8 cellular contexts compared by ENCODE assay signal in genomic region chr6:84227044-84227433, GRCh38. TPM values are rescaled to one million over a fixed set of nuclear protein-coding genes. Genes with fewer than 3 reads are reported as not detected.
DNase-seq lines count a peak whose midpoint lies in the region; ATAC-seq, FAIRE-seq and TF ChIP-seq lines count a peak whose summit lies in the region.

No MANE protein-coding gene starts in this region.

- TF ChIP-seq CTCF in GM12865 (IDR thresholded peaks at IDR 0.05; ENCODE audit: insufficient read depth, low read depth, low read length, missing control alignments) (no peak), HFFc6 (IDR thresholded peaks at IDR 0.05) (no peak), foreskin keratinocyte (conservative IDR thresholded peaks at IDR 0.05) (no peak), prostate gland (IDR thresholded peaks at IDR 0.05) (no peak)

- CTCF ChIA-PET in T-cell (lab: Charles Lee), result interaction anchor here in 1 of 2 donors (1.3 to 2.4 kb wide), 3 partner anchors 10 to 1160 kb away, joined by 3 to 26 read pairs (median 14); partner anchors contain the start of genes CYB5R4, DOP1A and UBE3D

- H3K27ac ChIP-seq in foreskin keratinocyte (peak overlapping the region; percentile 50), prostate gland (peak overlapping the region; percentile 83 to 85)

- TF ChIP-seq POLR2A in prostate gland (IDR thresholded peaks at IDR 0.05) (no peak), GM12892 (IDR thresholded peaks at IDR 0.05; ENCODE audit: low read depth, low read length) (no peak)

- peaks cover 3% of the 10 kb centered on the region for H3K27me3 Mint-ChIP-seq in HFFc6 (ENCODE audit: insufficient read depth)
- H3K27me3 Mint-ChIP-seq in T-cell, result peaks cover 5% of the 10 kb centered on the region in 2 donors

- POLR2A ChIA-PET in T-cell (lab: Charles Lee), result interaction anchor here in 1 of 2 donors (0.5 to 0.9 kb wide), 2 partner anchors 1365 to 1451 kb away, joined by 3 read pairs; no protein-coding TSS in a partner anchor

- H3K4me3 Mint-ChIP-seq in HFFc6, result peak overlapping the region; percentile 94
- peak overlapping the region; percentile 89 to 96 (median 96) for H3K4me3 Mint-ChIP-seq in T-cell

- intact Hi-C loops in prostate gland (cut with DNase I), result no loop called here

- FAIRE-seq in GM12892 (lab: Jason Lieb, UNC), result no peak

- no peaks in the 10 kb centered on the region for H3K9me3 ChIP-seq in prostate gland

- peaks cover 29% of the 10 kb centered on the region for H3K4me1 Mint-ChIP-seq in HFFc6 (ENCODE audit: low read depth)
- H3K4me1 Mint-ChIP-seq in T-cell, result peaks cover 21 to 36% (median 22%) of the 10 kb centered on the region in 3 donors

- ATAC-seq in T-cell (replicated peaks in 1 of 4) (peak in 1 of 4 experiments; percentile 1), foreskin keratinocyte (peak; percentile 1), GM18873 (IDR thresholded peaks at IDR 0.05; ENCODE audit: low FRiP score, unreplicated experiment) (no peak)

- H3K36me3 Mint-ChIP-seq in HFFc6 (ENCODE audit: low read depth), result no peaks in the 10 kb centered on the region
- peaks cover 3% of the 10 kb centered on the region for H3K36me3 Mint-ChIP-seq in T-cell

- H3K4me1 ChIP-seq in foreskin keratinocyte, result peaks cover 4% of the 10 kb centered on the region
- no peaks in the 10 kb centered on the region for H3K4me1 ChIP-seq in prostate gland (replicated peaks)

- peak overlapping the region; percentile 66 for H3K4me3 ChIP-seq in GM12865 (ENCODE audit: low read depth, low read length)
- H3K4me3 ChIP-seq in prostate gland, result peak overlapping the region; percentile 63 to 71

- H3K9me3 Mint-ChIP-seq in HFFc6, result no peaks in the 10 kb centered on the region
- H3K9me3 Mint-ChIP-seq in T-cell, result no peaks in the 10 kb centered on the region

- H3K36me3 ChIP-seq in prostate gland, result no peaks in the 10 kb centered on the region

- H3K27ac Mint-ChIP-seq in HFFc6 (peak overlapping the region; percentile 81), T-cell (peak overlapping the region; percentile 94 to 97)

- WGBS in prostate gland, result 3% methylated on average over 14 of the region's 14 CpGs

- DNase-seq in GM12865 (ENCODE audit: low read depth), result peak; percentile 21
- no peak for DNase-seq in HFFc6
- peak in 3 of 34 experiments; percentile 0 to 7 (median 4) for DNase-seq in T-cell
- DNase-seq in foreskin keratinocyte, result peak in 1 of 2 donors; percentile 8
- no peak for DNase-seq in prostate gland (ENCODE audit: low spot score)
- no peak for DNase-seq in GM12892 (ENCODE audit: insufficient read length)
- DNase-seq in SKM-1 treated with dmso at 0.1 percent for 144 hours (lab: John Stamatoyannopoulos, UW; ENCODE audit: unreplicated experiment), result no peak

- H3K27me3 ChIP-seq in foreskin keratinocyte (peaks cover 3% of the 10 kb centered on the region), prostate gland (replicated peaks; ENCODE audit: insufficient read depth) (no peaks in the 10 kb centered on the region)

RNA-seq across cellular contexts. Expression of gene CEP162, which starts 0.4 kb away (rescaled TPM):
- 1 to 10 TPM; 2.1 to 3.7 (median 3.1) TPM for total RNA-seq in HFFc6 (2021; fragmentation: NEBNext Ultra II Directional; extraction: Animal tissue kit (Norgen Biotek cat#: 25700))
- total RNA-seq in T-cell (1 to 10 TPM; 7.4 to 9.8 (median 7.6) TPM), foreskin keratinocyte (4.8 and 5.2 TPM in 2 replicates), prostate gland (10 to 100 TPM in 1 of 2 donors, 1 to 10 TPM in 1; 4.5 to 13.1 TPM)
- polyA plus RNA-seq in foreskin keratinocyte, result 2.0 and 2.1 TPM in 2 replicates
- polyA plus RNA-seq in GM12892 (2012; ENCODE audit: missing spikeins), result 4.8 TPM
